34 cellular contexts compared by ENCODE assay signal in genomic region chr13:62779146-62779545, GRCh38.
"Had no signal": no experiment of that assay in that cellular context is flagged by ENCODE, and none has a peak within 500 bp of the region (broad histone marks: within the 10 kb centered on the region; RNA-seq: fewer than 3 reads in every experiment).

No MANE protein-coding gene starts in this region.

- H3K36me3 Mint-ChIP-seq: activated naive CD4-positive, alpha-beta T cell treated with anti-CD3 and anti-CD28 coated beads, Interleukin-2, amount 50 U/mL, for 24 hours; activated naive CD8-positive, alpha-beta T cell treated with anti-CD3 and anti-CD28 coated beads, Interleukin-2, amount 10 ng/mL, durations not matched to agents 7 days and 5 days; T-cell had no signal

- H3K9me3 ChIP-seq: ascending aorta, MG63, SJCRH30 had no signal

- H3K9me3 Mint-ChIP-seq: activated naive CD4-positive, alpha-beta T cell treated with anti-CD3 and anti-CD28 coated beads, Interleukin-2, amount 50 U/mL, for 24 hours had no signal

- H3K27me3 ChIP-seq: ascending aorta, cardiac muscle cell, MG63, SJCRH30 had no signal

- H3K36me3 ChIP-seq: ascending aorta, cardiac muscle cell, MG63, SJCRH30 had no signal

- ATAC-seq: activated T-cell treated with anti-CD3 and anti-CD28 coated beads, Interleukin-2, amount 50 U/mL, for 72 hours; Panc1; T-cell; T-helper 17 cell had no signal

- H3K4me1 Mint-ChIP-seq: activated CD4-positive, alpha-beta memory T cell treated with anti-CD3 and anti-CD28 coated beads, Interleukin-2, amount 10 ng/mL, durations not matched to agents 7 days and 5 days; activated naive CD4-positive, alpha-beta T cell treated with anti-CD3 and anti-CD28 coated beads, Interleukin-2, amount 50 U/mL, for 24 hours; activated naive CD8-positive, alpha-beta T cell treated with anti-CD3 and anti-CD28 coated beads, Interleukin-2, amount 10 ng/mL, durations not matched to agents 7 days and 5 days; central memory CD8-positive, alpha-beta T cell; T-cell; T-helper 17 cell had no signal

- H3K4me1 ChIP-seq: ascending aorta, SJCRH30 had no signal

- H3K4me3 Mint-ChIP-seq: activated CD4-positive, alpha-beta memory T cell treated with anti-CD3 and anti-CD28 coated beads, Interleukin-2, amount 10 ng/mL, durations not matched to agents 7 days and 5 days; activated naive CD4-positive, alpha-beta T cell treated with anti-CD3 and anti-CD28 coated beads, Interleukin-2, amount 50 U/mL, for 24 hours; activated naive CD8-positive, alpha-beta T cell treated with anti-CD3 and anti-CD28 coated beads, Interleukin-2, amount 10 ng/mL, durations not matched to agents 7 days and 5 days; activated T-cell treated with anti-CD3 and anti-CD28 coated beads, Interleukin-2, amount 50 U/mL, for 72 hours; central memory CD8-positive, alpha-beta T cell; T-cell; T-helper 17 cell had no signal

- DNase-seq: activated CD4-positive, alpha-beta memory T cell treated with anti-CD3 and anti-CD28 coated beads, Interleukin-2, amount 10 ng/mL, durations not matched to agents 7 days and 5 days; activated CD4-positive, alpha-beta T cell treated with anti-CD3 and anti-CD28 coated beads for 1 hour; activated CD4-positive, alpha-beta T cell treated with anti-CD3 and anti-CD28 coated beads for 48 hours; activated CD4-positive, CD25-positive, alpha-beta regulatory T cell; activated gamma-delta T cell; activated naive CD4-positive, alpha-beta T cell treated with Interleukin-2 at 50 U/mL for 16 hours; activated naive CD8-positive, alpha-beta T cell treated with anti-CD3 and anti-CD28 coated beads, Interleukin-2, amount 10 ng/mL, durations not matched to agents 7 days and 5 days; activated T-cell treated with anti-CD3 and anti-CD28 coated beads, Interleukin-2, amount 50 U/mL, for 1 hour; activated T-cell treated with anti-CD3 and anti-CD28 coated beads, Interleukin-2, amount 50 U/mL, for 72 hours; amygdala; Kasumi-1; KG1; MG63; NCI-H1048; NCI-H1105 treated with DMSO at 0.1 percent for 48 hours; NCI-H1436; NCI-H1694; NCI-H1930; NCI-H2081 treated with DMSO at 0.1 percent for 48 hours; NCI-H345; NCI-H524 treated with DMSO at 0.1 percent for 48 hours; NCI-H774; SHP77; T-cell; T-helper 17 cell had no signal

- H3K4me3 ChIP-seq: ascending aorta, cardiac muscle cell, MG63, SJCRH30, SK-N-MC had no signal

- H3K27ac ChIP-seq: ascending aorta, cardiac muscle cell, SJCRH30, SK-N-MC, VCaP had no signal

- H3K27me3 Mint-ChIP-seq: activated CD4-positive, alpha-beta memory T cell treated with anti-CD3 and anti-CD28 coated beads, Interleukin-2, amount 10 ng/mL, durations not matched to agents 7 days and 5 days; activated naive CD4-positive, alpha-beta T cell treated with anti-CD3 and anti-CD28 coated beads, Interleukin-2, amount 50 U/mL, for 24 hours; activated naive CD8-positive, alpha-beta T cell treated with anti-CD3 and anti-CD28 coated beads, Interleukin-2, amount 10 ng/mL, durations not matched to agents 7 days and 5 days; central memory CD8-positive, alpha-beta T cell; T-cell; T-helper 17 cell had no signal

- H3K27ac Mint-ChIP-seq: activated CD4-positive, alpha-beta memory T cell treated with anti-CD3 and anti-CD28 coated beads, Interleukin-2, amount 10 ng/mL, durations not matched to agents 7 days and 5 days; activated naive CD4-positive, alpha-beta T cell treated with anti-CD3 and anti-CD28 coated beads, Interleukin-2, amount 50 U/mL, for 24 hours; activated naive CD8-positive, alpha-beta T cell treated with anti-CD3 and anti-CD28 coated beads, Interleukin-2, amount 10 ng/mL, durations not matched to agents 7 days and 5 days; activated T-cell treated with anti-CD3 and anti-CD28 coated beads, Interleukin-2, amount 50 U/mL, for 72 hours; activated T-helper 2 cell treated with anti-CD3 and anti-CD28 coated beads, Interferon-gamma antibody, Interleukin-2, Interleukin-4, amounts not matched to agents 10 μg/mL and 5 μg/mL and 100 μg/mL, durations not matched to agents 14 hours and 24 hours and 36 hours; T-cell; T-helper 17 cell had no signal
